Comparison of ENCODE assay signal across 16 cellular contexts in the genomic region with DNA sequence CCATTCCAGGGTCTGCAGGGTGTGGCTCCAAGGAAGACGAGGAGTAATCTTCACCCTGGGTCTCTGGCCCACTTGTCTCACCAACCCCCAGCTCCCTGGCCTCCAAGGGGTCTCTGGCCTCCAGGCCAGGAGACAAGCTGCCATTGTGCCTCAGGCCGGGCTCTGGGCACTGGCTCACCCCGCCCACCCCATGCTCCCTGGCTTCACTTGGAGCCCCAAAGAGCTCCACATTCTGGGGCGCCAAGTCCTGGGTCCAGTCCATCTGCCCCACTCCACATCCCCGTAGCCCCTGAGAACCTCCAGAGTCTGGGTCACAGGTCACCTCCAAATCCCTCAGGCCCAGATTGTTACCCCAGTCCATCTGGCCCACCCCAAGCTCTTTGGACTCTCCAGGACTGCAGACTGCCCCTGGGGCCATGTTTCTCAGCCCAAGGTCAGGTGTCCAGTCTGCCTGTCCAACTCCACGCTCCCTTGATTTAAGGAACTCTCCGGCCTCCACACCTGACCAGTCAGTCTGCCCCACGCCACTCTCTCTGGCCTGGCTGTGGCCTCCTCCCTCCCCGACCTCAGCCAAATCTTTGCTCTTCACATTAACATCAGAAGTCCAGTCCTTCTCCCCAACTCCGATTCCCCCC. TPM values are rescaled to one million over a fixed set of nuclear protein-coding genes. Genes with fewer than 3 reads are reported as not detected.
DNase-seq lines count a peak whose midpoint lies in the region; ATAC-seq and TF ChIP-seq lines count a peak whose summit lies in the region.
"Had no signal": no experiment of that assay in that cellular context is flagged by ENCODE, and none has a peak within 500 bp of the region (broad histone marks: within the 10 kb centered on the region; RNA-seq: fewer than 3 reads in every experiment).

No MANE protein-coding gene starts in this region.

- DNase-seq in Caco-2 (no peak), breast epithelium (ENCODE audit: low spot score in 2 of 2) (no peak), left lobe of liver (ENCODE audit: low spot score) (peak; percentile 42), HCEC 1CT (no peak), NCI-H128 (lab: John Stamatoyannopoulos, UW; ENCODE audit: unreplicated experiment) (no peak), H4 (ENCODE audit: low spot score) (no peak), NCI-H2171 treated with DMSO at 0.1 percent for 48 hours (lab: John Stamatoyannopoulos, UW) (no peak)
- DNase-seq: activated CD8-positive, alpha-beta memory T cell treated with anti-CD3 and anti-CD28 coated beads for 24 hours; activated effector memory CD4-positive, alpha-beta T cell treated with Interleukin-2 at 50 U/mL for 16 hours; anterior cingulate cortex; KG1; NCI-H1105 treated with DMSO at 0.1 percent for 48 hours; NCI-H446 treated with DMSO at 0.1 percent for 48 hours; stimulated activated naive CD8-positive, alpha-beta T cell treated with anti-CD3 and anti-CD28 coated beads, Interleukin-15, amount 100 ng/mL, for 72 hours had no signal

- no peak for TF ChIP-seq CTCF in Caco-2 (IDR thresholded peaks at IDR 0.05; ENCODE audit: insufficient read depth in 1 of 2, low read depth in 1 of 2, low read length in 1 of 2, severe bottlenecking in 1 of 2, unreplicated experiment in 1 of 2)
- no peak for TF ChIP-seq CTCF in breast epithelium (IDR thresholded peaks at IDR 0.05)

- ATAC-seq in left lobe of liver: no peak
- ATAC-seq: GM12878; stimulated activated naive CD8-positive, alpha-beta T cell treated with anti-CD3 and anti-CD28 coated beads, Interleukin-15, amount 100 ng/mL, for 72 hours had no signal

- H3K27ac ChIP-seq in breast epithelium: peak overlapping the region; percentile 86 to 92
- H3K27ac ChIP-seq in skin epidermis: peak overlapping the region in 14 of 21 experiments; percentile 4 to 86 (median 58)

- no peak for TF ChIP-seq POLR2A in breast epithelium (IDR thresholded peaks at IDR 0.05)

- POLR2A ChIA-PET in Caco-2 (lab: Charles Lee): no interaction called here

- H3K4me1 ChIP-seq in Caco-2 (peaks cover 32% of the 10 kb centered on the region), breast epithelium (peaks cover 30 to 51% of the 10 kb centered on the region in 2 donors)

- peaks cover 85% of the 10 kb centered on the region for H3K36me3 Mint-ChIP-seq in Caco-2 (ENCODE audit: insufficient read depth, unreplicated experiment)

- H3K4me3 Mint-ChIP-seq in Caco-2 (ENCODE audit: unreplicated experiment): peak overlapping the region; percentile 23
- H3K4me3 Mint-ChIP-seq: stimulated activated naive CD8-positive, alpha-beta T cell treated with anti-CD3 and anti-CD28 coated beads, Interleukin-15, amount 100 ng/mL, for 72 hours had no signal

- peaks cover 43% of the 10 kb centered on the region for H3K4me1 Mint-ChIP-seq in Caco-2 (ENCODE audit: low read depth, unreplicated experiment)

- H3K9me3 ChIP-seq in Caco-2: no peaks in the 10 kb centered on the region
- no peaks in the 10 kb centered on the region for H3K9me3 ChIP-seq in breast epithelium

- H3K4me3 ChIP-seq in Caco-2 (ENCODE audit: low read depth, low read length) (no peak overlapping the region), breast epithelium (peak overlapping the region in 1 of 3 donors; percentile 39), skin epidermis (peak overlapping the region in 1 of 7 experiments; percentile 8)
- H3K4me3 ChIP-seq: GM12878 had no signal

- H3K9me3 Mint-ChIP-seq in Caco-2 (ENCODE audit: unreplicated experiment): no peaks in the 10 kb centered on the region
- H3K9me3 Mint-ChIP-seq: stimulated activated naive CD8-positive, alpha-beta T cell treated with anti-CD3 and anti-CD28 coated beads, Interleukin-15, amount 100 ng/mL, for 72 hours had no signal

- CTCF ChIA-PET in Caco-2 (lab: Charles Lee): interaction anchor here (0.6 kb wide), 1 partner anchor 60 kb away, joined by 3 read pairs; no protein-coding TSS in a partner anchor

- intact Hi-C loops in Caco-2 (cut with micrococcal nuclease; ENCODE audit: unreplicated experiment): no loop called here
- intact Hi-C loops in breast epithelium (cut with DNase I; ENCODE audit: low total_unique reads): no loop called here

- H3K27me3 Mint-ChIP-seq in Caco-2 (ENCODE audit: insufficient read depth, unreplicated experiment): no peaks in the 10 kb centered on the region
- H3K27me3 Mint-ChIP-seq: stimulated activated naive CD8-positive, alpha-beta T cell treated with anti-CD3 and anti-CD28 coated beads, Interleukin-15, amount 100 ng/mL, for 72 hours had no signal

- H3K36me3 ChIP-seq in Caco-2 (ENCODE audit: control insufficient read depth, insufficient read depth, low read length) (peaks cover 5% of the 10 kb centered on the region), breast epithelium (no peaks in the 10 kb centered on the region)

- no TSS peak for BruUV-seq in Caco-2 (replicated peaks; lab: Mats Ljungman, UMichigan)

- H3K27me3 ChIP-seq in Caco-2 (replicated peaks; ENCODE audit: control insufficient read depth, insufficient read depth, low read length) (no peaks in the 10 kb centered on the region), breast epithelium (no peaks in the 10 kb centered on the region)

- peak overlapping the region; percentile 79 for H3K27ac Mint-ChIP-seq in Caco-2 (ENCODE audit: unreplicated experiment)

RNA-seq across cellular contexts. Expression of a gene that starts 16.2 kb away (rescaled TPM):
- total RNA-seq in Caco-2 (2022): 107 and 120 TPM in 2 replicates
- total RNA-seq in breast epithelium: 100 to 1,000 TPM in 1 of 3 donors, 10 to 100 TPM in 2; 79.3 to 111 (median 82.7) TPM
- total RNA-seq in left lobe of liver: 102 TPM
- total RNA-seq in H4 (2014; rRNA removed; shearing (Covaris generic)): 12.6 and 18.2 TPM in 2 replicates

RNA-seq across cellular contexts. Expression of a gene that starts 27.1 kb away (rescaled TPM):
- total RNA-seq in Caco-2 (2022): 206 and 212 TPM in 2 replicates
- total RNA-seq in breast epithelium: 10 to 100 TPM; 60.0 to 83.9 (median 76.5) TPM
- total RNA-seq in left lobe of liver: 24.3 TPM
- total RNA-seq in H4 (2014; rRNA removed; shearing (Covaris generic)): 123 and 145 TPM in 2 replicates

RNA-seq across cellular contexts. Expression of a gene that starts 29.6 kb away (rescaled TPM):
- total RNA-seq in Caco-2 (2022) (not detected in 2 replicates), breast epithelium (not detected), left lobe of liver (0.50 TPM)
- not detected in 2 replicates for total RNA-seq in H4 (2014; rRNA removed; shearing (Covaris generic))
- total RNA-seq: GM12878 had no signal
